In genomic region chr2:12044857-12045256, GRCh38 we compare ENCODE assay signal across 11 cellular contexts.
DNase-seq lines count a peak whose midpoint lies in the region; ATAC-seq, FAIRE-seq and TF ChIP-seq lines count a peak whose summit lies in the region.
"Had no signal": no experiment of that assay in that cellular context is flagged by ENCODE, and none has a peak within 500 bp of the region (broad histone marks: within the 10 kb centered on the region; RNA-seq: fewer than 3 reads in every experiment).

No MANE protein-coding gene starts in this region.

- FAIRE-seq in GM12892 (lab: Jason Lieb, UNC) (peak; percentile 46), urothelium cell line (lab: Jason Lieb, UNC) (no peak)

- H3K27ac Mint-ChIP-seq in activated naive CD4-positive, alpha-beta T cell treated with anti-CD3 and anti-CD28 coated beads, Interleukin-2, amount 10 ng/mL, durations not matched to agents 7 days and 5 days: peak overlapping the region; percentile 93
- no peak overlapping the region for H3K27ac Mint-ChIP-seq in HFFc6

- H3K9me3 ChIP-seq in colonic mucosa: no peaks in the 10 kb centered on the region

- DNase-seq in GM12892 (ENCODE audit: insufficient read length): no peak
- DNase-seq in activated naive CD4-positive, alpha-beta T cell treated with anti-CD3 and anti-CD28 coated beads, Interleukin-2, amount 10 ng/mL, durations not matched to agents 7 days and 5 days: peak; percentile 78
- DNase-seq in DMS79 (lab: John Stamatoyannopoulos, UW): no peak
- DNase-seq in colonic mucosa: no peak
- DNase-seq in HFFc6: no peak
- DNase-seq in urothelium cell line (ENCODE audit: low spot score): no peak
- DNase-seq: effector CD8-positive, alpha-beta T cell; left colon had no signal

- no peaks in the 10 kb centered on the region for H3K36me3 ChIP-seq in colonic mucosa

- no peak for TF ChIP-seq POLR2A in GM12892 (IDR thresholded peaks at IDR 0.05; ENCODE audit: low read depth, low read length)

- CTCF ChIA-PET in activated naive CD4-positive, alpha-beta T cell treated with anti-CD3 and anti-CD28 coated beads, Interleukin-2, amount 10 ng/mL, durations not matched to agents 7 days and 5 days (lab: Charles Lee): no interaction called here

- H3K4me1 ChIP-seq in colonic mucosa: no peaks in the 10 kb centered on the region

- H3K9ac ChIP-seq in colonic mucosa (ENCODE audit: low read depth in 2 of 2, low read length in 2 of 2): no peak overlapping the region

- intact Hi-C loops in colonic mucosa (cut with DNase I): no loop called here

- peaks cover 5% of the 10 kb centered on the region for H3K27me3 Mint-ChIP-seq in activated naive CD4-positive, alpha-beta T cell treated with anti-CD3 and anti-CD28 coated beads, Interleukin-2, amount 10 ng/mL, durations not matched to agents 7 days and 5 days
- peaks cover 2% of the 10 kb centered on the region for H3K27me3 Mint-ChIP-seq in HFFc6 (ENCODE audit: insufficient read depth)

- no peak overlapping the region for H3K4me3 ChIP-seq in colonic mucosa
- H3K4me3 ChIP-seq: skin epidermis had no signal

- peaks cover 63% of the 10 kb centered on the region for H3K4me1 Mint-ChIP-seq in activated naive CD4-positive, alpha-beta T cell treated with anti-CD3 and anti-CD28 coated beads, Interleukin-2, amount 10 ng/mL, durations not matched to agents 7 days and 5 days
- peaks cover 33% of the 10 kb centered on the region for H3K4me1 Mint-ChIP-seq in HFFc6 (ENCODE audit: low read depth)

- peak overlapping the region; percentile 4 for H3K4me3 Mint-ChIP-seq in activated naive CD4-positive, alpha-beta T cell treated with anti-CD3 and anti-CD28 coated beads, Interleukin-2, amount 10 ng/mL, durations not matched to agents 7 days and 5 days
- no peak overlapping the region for H3K4me3 Mint-ChIP-seq in HFFc6

- H3K27me3 ChIP-seq in colonic mucosa: no peaks in the 10 kb centered on the region

- peaks cover 26% of the 10 kb centered on the region for H3K9me3 Mint-ChIP-seq in activated naive CD4-positive, alpha-beta T cell treated with anti-CD3 and anti-CD28 coated beads, Interleukin-2, amount 10 ng/mL, durations not matched to agents 7 days and 5 days
- H3K9me3 Mint-ChIP-seq in HFFc6: peaks cover 19% of the 10 kb centered on the region

- H3K27ac ChIP-seq in colonic mucosa: no peak overlapping the region

- peaks cover 3% of the 10 kb centered on the region for H3K36me3 Mint-ChIP-seq in activated naive CD4-positive, alpha-beta T cell treated with anti-CD3 and anti-CD28 coated beads, Interleukin-2, amount 10 ng/mL, durations not matched to agents 7 days and 5 days
- peaks cover 14% of the 10 kb centered on the region for H3K36me3 Mint-ChIP-seq in HFFc6 (ENCODE audit: low read depth)

- ATAC-seq in GM19438 (IDR thresholded peaks at IDR 0.05; ENCODE audit: low read depth, unreplicated experiment): peak; percentile 48
- ATAC-seq in HG03135 (IDR thresholded peaks at IDR 0.05; ENCODE audit: unreplicated experiment): peak; percentile 58
- ATAC-seq: left colon had no signal

- no peak for TF ChIP-seq CTCF in colonic mucosa (IDR thresholded peaks at IDR 0.05)
- no peak for TF ChIP-seq CTCF in HFFc6 (IDR thresholded peaks at IDR 0.05)
